Comparison of ENCODE assay signal across 13 cellular contexts in the genomic region with DNA sequence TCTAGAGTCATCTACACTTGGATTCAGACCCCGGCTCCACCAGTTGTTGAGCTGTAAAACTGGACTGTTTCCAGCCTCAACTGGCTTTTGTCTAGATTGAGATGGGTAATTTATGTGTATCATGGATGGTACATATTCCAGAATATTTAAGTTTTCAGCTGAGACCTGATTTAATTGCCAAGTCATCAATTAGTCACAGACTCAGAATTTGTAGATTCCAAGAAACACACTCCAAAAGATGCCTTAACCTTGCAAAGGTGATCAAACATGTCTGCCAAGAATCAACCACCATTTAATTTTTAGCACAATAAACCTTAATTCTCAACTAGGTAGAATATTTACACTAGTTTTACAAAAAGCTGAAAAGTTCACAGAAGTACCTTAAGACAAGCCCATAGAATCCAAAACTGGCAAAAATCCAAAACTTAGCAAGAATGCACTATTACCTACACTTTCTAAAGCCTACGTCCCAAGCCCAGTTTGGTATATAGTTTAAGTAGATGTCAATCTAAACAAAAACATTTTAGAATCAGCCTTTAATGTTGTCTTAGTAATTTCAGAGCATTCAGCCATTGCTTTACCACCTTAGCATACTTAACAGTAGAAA. TPM values are rescaled to one million over a fixed set of nuclear protein-coding genes. Genes with fewer than 3 reads are reported as not detected.
DNase-seq lines count a peak whose midpoint lies in the region; ATAC-seq and TF ChIP-seq lines count a peak whose summit lies in the region.
"Had no signal": no experiment of that assay in that cellular context is flagged by ENCODE, and none has a peak within 500 bp of the region (broad histone marks: within the 10 kb centered on the region; RNA-seq: fewer than 3 reads in every experiment).

No MANE protein-coding gene starts in this region.

- H3K36me3 Mint-ChIP-seq in CD4-positive, alpha-beta memory T cell = peaks cover 0 to 5% of the 10 kb centered on the region in 2 donors
- no peaks in the 10 kb centered on the region for H3K36me3 Mint-ChIP-seq in HFFc6 (ENCODE audit: low read depth)
- no peaks in the 10 kb centered on the region for H3K36me3 Mint-ChIP-seq in activated naive CD8-positive, alpha-beta T cell
- H3K36me3 Mint-ChIP-seq in naive thymus-derived CD8-positive, alpha-beta T cell = peaks cover 0 to under 1% (median 0%) of the 10 kb centered on the region in 3 donors

- no peaks in the 10 kb centered on the region for H3K36me3 ChIP-seq in CD4-positive, alpha-beta memory T cell (ENCODE audit: insufficient read depth, low read length)
- no peaks in the 10 kb centered on the region for H3K36me3 ChIP-seq in testis (ENCODE audit: low read depth, missing control alignments)
- H3K36me3 ChIP-seq: MG63 had no signal

- peaks cover 26 to 37% (median 32%) of the 10 kb centered on the region in 4 donors for H3K4me1 Mint-ChIP-seq in CD4-positive, alpha-beta memory T cell
- H3K4me1 Mint-ChIP-seq in HFFc6 (ENCODE audit: low read depth) = peaks cover 58% of the 10 kb centered on the region
- H3K4me1 Mint-ChIP-seq in activated naive CD8-positive, alpha-beta T cell (ENCODE audit: low read depth) = peaks cover 60% of the 10 kb centered on the region
- H3K4me1 Mint-ChIP-seq in naive thymus-derived CD8-positive, alpha-beta T cell = peaks cover 18 to 54% (median 42%) of the 10 kb centered on the region in 4 donors

- ATAC-seq in naive thymus-derived CD8-positive, alpha-beta T cell = no peak
- ATAC-seq in left lobe of liver = no peak

- H3K4me1 ChIP-seq in CD4-positive, alpha-beta memory T cell (ENCODE audit: insufficient read depth, low read length) = peaks cover 22% of the 10 kb centered on the region
- H3K4me1 ChIP-seq in testis = peaks cover 12% of the 10 kb centered on the region

- H3K4me3 ChIP-seq in CD4-positive, alpha-beta memory T cell (ENCODE audit: low read length in 2 of 2) = no peak overlapping the region
- H3K4me3 ChIP-seq in testis = no peak overlapping the region

- H3K9me3 Mint-ChIP-seq in CD4-positive, alpha-beta memory T cell = no peaks in the 10 kb centered on the region
- no peaks in the 10 kb centered on the region for H3K9me3 Mint-ChIP-seq in HFFc6
- H3K9me3 Mint-ChIP-seq in activated naive CD8-positive, alpha-beta T cell (ENCODE audit: low read depth) = no peaks in the 10 kb centered on the region
- H3K9me3 Mint-ChIP-seq in naive thymus-derived CD8-positive, alpha-beta T cell = no peaks in the 10 kb centered on the region

- POLR2A ChIA-PET in CD4-positive, alpha-beta memory T cell (lab: Charles Lee; ENCODE audit: partially characterized antibody) = interaction anchor here (0.6 to 6.4 kb wide), 7 partner anchors 13 to 256 kb away, joined by 3 to 82 read pairs (median 8); partner anchors contain the start of genes N4BP1 and SIAH1
- POLR2A ChIA-PET in naive thymus-derived CD8-positive, alpha-beta T cell (lab: Charles Lee) = interaction anchor here (1.4 to 2.2 kb wide), 4 partner anchors 16 to 242 kb away, joined by 8 to 17 read pairs (median 10); partner anchors contain the start of genes N4BP1 and SIAH1

- H3K27me3 Mint-ChIP-seq in CD4-positive, alpha-beta memory T cell = no peaks in the 10 kb centered on the region
- H3K27me3 Mint-ChIP-seq in HFFc6 (ENCODE audit: insufficient read depth) = no peaks in the 10 kb centered on the region; the same call in 1 of the 2 replicates
- H3K27me3 Mint-ChIP-seq in activated naive CD8-positive, alpha-beta T cell = no peaks in the 10 kb centered on the region
- H3K27me3 Mint-ChIP-seq in naive thymus-derived CD8-positive, alpha-beta T cell = no peaks in the 10 kb centered on the region

- intact Hi-C loops in CD4-positive, alpha-beta memory T cell (cut with micrococcal nuclease) = loop anchor here (2.0 to 5.0 kb wide), 2 partner anchors 50 to 245 kb away; no protein-coding TSS in a partner anchor
- intact Hi-C loops in testis (cut with DNase I; ENCODE audit: low total_unique reads) = no loop called here

- peak overlapping the region in 5 of 7 donors; percentile 18 to 98 (median 62) for H3K27ac Mint-ChIP-seq in CD4-positive, alpha-beta memory T cell
- H3K27ac Mint-ChIP-seq in HFFc6 = peak overlapping the region; percentile 98
- H3K27ac Mint-ChIP-seq in activated naive CD8-positive, alpha-beta T cell = peak overlapping the region; percentile 98
- H3K27ac Mint-ChIP-seq in naive thymus-derived CD8-positive, alpha-beta T cell = peak overlapping the region in 8 of 10 donors; percentile 34 to 99 (median 94)

- no peak overlapping the region for H3K4me3 Mint-ChIP-seq in CD4-positive, alpha-beta memory T cell
- H3K4me3 Mint-ChIP-seq in HFFc6 = peak overlapping the region; percentile 91
- peak overlapping the region; percentile 28 for H3K4me3 Mint-ChIP-seq in activated naive CD8-positive, alpha-beta T cell
- H3K4me3 Mint-ChIP-seq in naive thymus-derived CD8-positive, alpha-beta T cell = peak overlapping the region in 6 of 10 donors; percentile 10 to 96 (median 88)

- no peak overlapping the region for H3K27ac ChIP-seq in CD4-positive, alpha-beta memory T cell (ENCODE audit: low read depth, low read length)
- H3K27ac ChIP-seq in testis = no peak overlapping the region

- TF ChIP-seq POLR2A in testis (IDR thresholded peaks at IDR 0.05) = no peak

- 70 to 79% methylated on average over 2 of the region's 2 CpGs for WGBS in testis, 2 donors

- no peak for DNase-seq in CD4-positive, alpha-beta memory T cell
- DNase-seq in HFFc6 (no peak), testis (no peak), left lobe of liver (ENCODE audit: low spot score) (no peak), DMS53 treated with DMSO at 0.1 percent for 48 hours (lab: John Stamatoyannopoulos, UW; ENCODE audit: unreplicated experiment) (no peak), cerebellar nuclear complex (lab: John Stamatoyannopoulos, UW) (no peak)
- no peak for DNase-seq in naive thymus-derived CD8-positive, alpha-beta T cell
- DNase-seq: DMS79 treated with DMSO at 0.1 percent for 48 hours; MG63; spleen; stimulated activated CD8-positive, alpha-beta memory T cell treated with anti-CD3 and anti-CD28 coated beads, Interleukin-4, amount 100 ng/mL, for 48 hours; T1000 had no signal

- CTCF ChIA-PET in CD4-positive, alpha-beta memory T cell (lab: Charles Lee; ENCODE audit: partially characterized antibody) = interaction anchor here (1.3 to 4.9 kb wide), 5 partner anchors 13 to 263 kb away, joined by 3 to 47 read pairs (median 3); no protein-coding TSS in a partner anchor

- no peaks in the 10 kb centered on the region for H3K27me3 ChIP-seq in CD4-positive, alpha-beta memory T cell (ENCODE audit: insufficient read depth, low read length)
- no peaks in the 10 kb centered on the region for H3K27me3 ChIP-seq in testis
- H3K27me3 ChIP-seq: MG63, spleen had no signal

- TF ChIP-seq CTCF in HFFc6 (IDR thresholded peaks at IDR 0.05) (no peak), testis (IDR thresholded peaks at IDR 0.05) (no peak)

- H3K9me3 ChIP-seq in CD4-positive, alpha-beta memory T cell (ENCODE audit: control insufficient read depth in 1 of 2, low read length in 2 of 2) = no peaks in the 10 kb centered on the region
- H3K9me3 ChIP-seq in testis = no peaks in the 10 kb centered on the region
- H3K9me3 ChIP-seq: MG63, spleen had no signal

RNA-seq across cellular contexts. Expression of gene SIAH1, which starts 17.7 kb away (rescaled TPM):
- total RNA-seq in CD4-positive, alpha-beta memory T cell = 10 to 100 TPM; 11.9 to 14.9 TPM
- 10 to 100 TPM; 11.9 to 13.5 TPM for polyA plus RNA-seq in CD4-positive, alpha-beta memory T cell
- 10 to 100 TPM in 4 of 6 experiments, 1 to 10 TPM in 2; 8.8 to 11.9 (median 10.2) TPM for total RNA-seq in HFFc6 (2021; fragmentation: NEBNext Ultra II Directional; extraction: Animal tissue kit (Norgen Biotek cat#: 25700))
- 10 to 100 TPM; 22.8 to 25.9 TPM for total RNA-seq in naive thymus-derived CD8-positive, alpha-beta T cell
- 10 to 100 TPM; 10.8 to 16.7 (median 12.0) TPM for polyA plus RNA-seq in naive thymus-derived CD8-positive, alpha-beta T cell
- 10 to 100 TPM; 48.2 to 60.3 TPM for total RNA-seq in testis
- 53.7 TPM for polyA plus RNA-seq in testis (ENCODE audit: insufficient read depth, low read depth, low replicate concordance)
- total RNA-seq in left lobe of liver = 6.9 TPM

Comparison
In these comparisons a context has a peak if more than half of its experiments do, and no peak if none do; other contexts are left out.
1. H3K4me3 Mint-ChIP-seq: peak in HFFc6 (single experiment), activated naive CD8-positive, alpha-beta T cell (single experiment) and naive thymus-derived CD8-positive, alpha-beta T cell (6 of 10); none in CD4-positive, alpha-beta memory T cell (0 of 8).
2. Peak in every context shown above with its lines, with median percentiles within 50 percentile points of each other: H3K27ac Mint-ChIP-seq.